ENCODE assay signal across 16 cellular contexts in the genomic region with DNA sequence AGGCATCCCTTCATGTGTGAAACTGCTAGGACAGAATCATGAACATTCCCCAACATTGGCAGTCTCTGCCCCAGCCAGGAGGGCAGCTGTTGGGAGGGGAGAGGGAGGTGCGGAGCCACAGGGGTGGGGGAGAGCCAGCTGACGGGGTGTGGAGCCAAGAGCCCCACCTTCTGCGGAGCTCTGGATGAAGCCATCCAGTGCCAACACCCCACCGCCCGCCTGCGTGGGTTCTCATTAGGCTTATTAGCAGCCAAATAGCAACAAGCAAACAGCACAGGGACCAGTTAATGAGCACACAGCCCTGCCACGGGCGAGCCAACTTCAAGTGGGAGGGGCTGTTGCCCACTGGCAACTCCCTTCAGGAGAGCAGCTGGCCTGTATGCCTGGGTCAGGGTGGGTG. TPM values are rescaled to one million over a fixed set of nuclear protein-coding genes. Genes with fewer than 3 reads are reported as not detected.
DNase-seq lines count a peak whose midpoint lies in the region; ATAC-seq and TF ChIP-seq lines count a peak whose summit lies in the region.
"Had no signal": no experiment of that assay in that cellular context is flagged by ENCODE, and none has a peak within 500 bp of the region (broad histone marks: within the 10 kb centered on the region; RNA-seq: fewer than 3 reads in every experiment).

No MANE protein-coding gene starts in this region.

- no peak overlapping the region for H3K27ac Mint-ChIP-seq in T-helper 17 cell
- H3K27ac Mint-ChIP-seq: activated B cell treated with CpG ODN at 0.5 μM for 24 hours had no signal

- no peaks in the 10 kb centered on the region for H3K27me3 ChIP-seq in esophagus (ENCODE audit: control insufficient read depth in 1 of 2, insufficient read depth in 2 of 2, low read length in 2 of 2)
- H3K27me3 ChIP-seq in muscle layer of colon (ENCODE audit: control insufficient read depth in 1 of 2, insufficient read depth in 2 of 2, low read length in 2 of 2) = no peaks in the 10 kb centered on the region
- no peaks in the 10 kb centered on the region for H3K27me3 ChIP-seq in smooth muscle cell (ENCODE audit: low read depth)

- ATAC-seq in left colon (no peak), T-helper 17 cell (no peak)
- ATAC-seq: psoas muscle had no signal

- peak; percentile 53 to 81 for DNase-seq in NCI-H446 (lab: John Stamatoyannopoulos, UW)
- no peak for DNase-seq in smooth muscle cell (lab: John Stamatoyannopoulos, UW; ENCODE audit: unreplicated experiment)
- no peak for DNase-seq in activated CD8-positive, alpha-beta memory T cell treated with anti-CD3 and anti-CD28 coated beads, Interleukin-2, amount 50 U/mL, for 48 hours
- no peak for DNase-seq in left colon
- no peak for DNase-seq in NCI-H2081 treated with DMSO at 0.1 percent for 48 hours (lab: John Stamatoyannopoulos, UW)
- no peak for DNase-seq in T-helper 17 cell
- DNase-seq: activated B cell treated with CpG ODN at 0.5 μM for 24 hours; activated effector memory CD4-positive, alpha-beta T cell treated with anti-CD3 and anti-CD28 coated beads, Interleukin-2, amount 50 U/mL, for 16 hours; COR-L47; cortex of kidney; glutamatergic neuron; MV-4-11; NCI-H774 had no signal

- peaks cover 8% of the 10 kb centered on the region for H3F3A ChIP-seq in smooth muscle cell (ENCODE audit: low read depth)

- H3K9ac ChIP-seq in muscle layer of colon (ENCODE audit: low read length) (no peak overlapping the region), smooth muscle cell (ENCODE audit: low read depth) (no peak overlapping the region)

- H3K36me3 Mint-ChIP-seq in T-helper 17 cell (ENCODE audit: low read depth) = peaks cover 2% of the 10 kb centered on the region

- H3K4me3 ChIP-seq in esophagus (ENCODE audit: low read depth in 1 of 2, low read length in 2 of 2) (no peak overlapping the region), muscle layer of colon (ENCODE audit: low read depth in 1 of 2, low read length in 2 of 2) (no peak overlapping the region), smooth muscle cell (no peak overlapping the region)
- H3K4me3 ChIP-seq: psoas muscle had no signal

- no peak overlapping the region for H3K4me3 Mint-ChIP-seq in T-helper 17 cell
- H3K4me3 Mint-ChIP-seq: activated B cell treated with CpG ODN at 0.5 μM for 24 hours had no signal

- H3K4me1 ChIP-seq in esophagus (ENCODE audit: control insufficient read depth in 2 of 2, insufficient read depth in 2 of 2, low read length in 1 of 2) = peaks cover 17 to 31% of the 10 kb centered on the region in 2 donors
- H3K4me1 ChIP-seq in muscle layer of colon (ENCODE audit: insufficient read depth, low read length) = peaks cover 28% of the 10 kb centered on the region
- no peaks in the 10 kb centered on the region for H3K4me1 ChIP-seq in smooth muscle cell (ENCODE audit: low read depth)

- H3K27ac ChIP-seq in esophagus (ENCODE audit: low read depth in 2 of 2, low read length in 1 of 2) = peak overlapping the region; percentile 44 to 74
- peak overlapping the region; percentile 64 for H3K27ac ChIP-seq in muscle layer of colon (ENCODE audit: low read depth, low read length)
- H3K27ac ChIP-seq in smooth muscle cell (ENCODE audit: low read depth) = peak overlapping the region; percentile 12

- H3K4me1 Mint-ChIP-seq in T-helper 17 cell = no peaks in the 10 kb centered on the region
- H3K4me1 Mint-ChIP-seq: activated B cell treated with CpG ODN at 0.5 μM for 24 hours had no signal

- H2AFZ ChIP-seq in smooth muscle cell (ENCODE audit: low read depth) = no peak overlapping the region

- peaks cover 0 to 12% of the 10 kb centered on the region in 2 donors for H3K36me3 ChIP-seq in esophagus (ENCODE audit: control insufficient read depth in 2 of 2, insufficient read depth in 2 of 2, low read length in 1 of 2)
- no peaks in the 10 kb centered on the region for H3K36me3 ChIP-seq in muscle layer of colon (ENCODE audit: insufficient read depth, low read length)
- H3K36me3 ChIP-seq in smooth muscle cell (ENCODE audit: low read depth) = no peaks in the 10 kb centered on the region

- intact Hi-C loops in left colon (cut with DNase I, micrococcal nuclease) = loop anchor here in 1 of 2 donors (10.0 kb wide), 1 partner anchor 205 kb away; no protein-coding TSS in a partner anchor

- H3K27me3 Mint-ChIP-seq in T-helper 17 cell = no peaks in the 10 kb centered on the region

- 43 to 51% methylated on average over 8 of the region's 8 CpGs for WGBS in esophagus, 2 donors
- 93% methylated on average over 7 of the region's 8 CpGs for WGBS in smooth muscle cell (ENCODE audit: low lambda C conversion rate)

- H3K79me2 ChIP-seq in smooth muscle cell (ENCODE audit: low read depth) = peaks cover 44% of the 10 kb centered on the region

- peaks cover 10% of the 10 kb centered on the region for H4K20me1 ChIP-seq in smooth muscle cell (ENCODE audit: low read depth)

- H3K9me3 ChIP-seq in esophagus (ENCODE audit: control insufficient read depth in 2 of 2, insufficient read depth in 1 of 2, low read depth in 1 of 2, low read length in 1 of 2) (no peaks in the 10 kb centered on the region), muscle layer of colon (ENCODE audit: low read length) (no peaks in the 10 kb centered on the region), smooth muscle cell (replicated peaks; ENCODE audit: low read depth) (no peaks in the 10 kb centered on the region), T-helper 17 cell (ENCODE audit: control insufficient read depth, low read length, poor library complexity, severe bottlenecking) (no peaks in the 10 kb centered on the region)
- H3K9me3 ChIP-seq: psoas muscle had no signal

- H3K4me2 ChIP-seq in smooth muscle cell = peak overlapping the region; percentile 36

- TF ChIP-seq CTCF in smooth muscle cell (IDR thresholded peaks at IDR 0.05; ENCODE audit: borderline replicate concordance, insufficient read depth, poor library complexity, severe bottlenecking) = no peak

RNA-seq across cellular contexts. Expression of gene LTBP2, which starts 12.1 kb away (rescaled TPM):
- 1 to 10 TPM; 4.7 to 5.5 TPM for polyA plus RNA-seq in esophagus
- 103 and 108 TPM in 2 replicates for total RNA-seq in smooth muscle cell
- polyA plus RNA-seq in smooth muscle cell = 74.2 and 90.1 TPM in 2 replicates
- total RNA-seq in left colon = 1 to 10 TPM; 2.8 to 6.4 TPM
- total RNA-seq in T-helper 17 cell = under 1 TPM; 0.34 to 0.57 TPM

Comparison
In these comparisons a context has a peak if more than half of its experiments do, and no peak if none do; other contexts are left out.
1. DNase-seq: peak in NCI-H446 (2 of 2); none in smooth muscle cell (single experiment), activated CD8-positive, alpha-beta memory T cell treated with anti-CD3 and anti-CD28 coated beads, Interleukin-2, amount 50 U/mL, for 48 hours (single experiment), left colon (0 of 2), NCI-H2081 treated with DMSO at 0.1 percent for 48 hours (single experiment) and T-helper 17 cell (0 of 3).
2. H3K27ac ChIP-seq: peak in every context shown above with its lines; median percentile 64 in muscle layer of colon; 59 in esophagus; 12 in smooth muscle cell.
3. RNA of gene LTBP2, which starts 12.1 kb away (total RNA-seq): 103 to 108 TPM in smooth muscle cell; 2.8 to 6.4 TPM in left colon and 0.34 to 0.57 TPM in T-helper 17 cell; every median in the first group is over 10 times any median in the second.